1 cellular context compared by ENCODE assay signal in genomic region chr1:226308166-226308722, GRCh38.
TF ChIP-seq lines count a peak whose summit lies in the region.

No MANE protein-coding gene starts in this region.

TF ChIP-seq in HEK293, 187 proteins besides CTCF, POLR2A, EP300 and RAD21 (continued from another document):
- peak; percentile 35; the same call in 1 of the 2 replicates for TF ChIP-seq PRDM1 (tag by site-specific recombination; IDR thresholded peaks at IDR 0.05)
- TF ChIP-seq ZNF391 (tag by site-specific recombination; IDR thresholded peaks at IDR 0.05; ENCODE audit: borderline replicate concordance, low read depth): no peak
- no peak for TF ChIP-seq SALL2 (tag by site-specific recombination; IDR thresholded peaks at IDR 0.05; ENCODE audit: borderline replicate concordance)
- TF ChIP-seq PRDM10 (tag by site-specific recombination; IDR thresholded peaks at IDR 0.05): peak; percentile 97
- TF ChIP-seq, protein P1, sequence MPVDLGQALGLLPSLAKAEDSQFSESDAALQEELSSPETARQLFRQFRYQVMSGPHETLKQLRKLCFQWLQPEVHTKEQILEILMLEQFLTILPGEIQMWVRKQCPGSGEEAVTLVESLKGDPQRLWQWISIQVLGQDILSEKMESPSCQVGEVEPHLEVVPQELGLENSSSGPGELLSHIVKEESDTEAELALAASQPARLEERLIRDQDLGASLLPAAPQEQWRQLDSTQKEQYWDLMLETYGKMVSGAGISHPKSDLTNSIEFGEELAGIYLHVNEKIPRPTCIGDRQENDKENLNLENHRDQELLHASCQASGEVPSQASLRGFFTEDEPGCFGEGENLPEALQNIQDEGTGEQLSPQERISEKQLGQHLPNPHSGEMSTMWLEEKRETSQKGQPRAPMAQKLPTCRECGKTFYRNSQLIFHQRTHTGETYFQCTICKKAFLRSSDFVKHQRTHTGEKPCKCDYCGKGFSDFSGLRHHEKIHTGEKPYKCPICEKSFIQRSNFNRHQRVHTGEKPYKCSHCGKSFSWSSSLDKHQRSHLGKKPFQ (tag by site-specific recombination; IDR thresholded peaks at IDR 0.05): no peak
- no peak for TF ChIP-seq OVOL3 (tag by site-specific recombination; IDR thresholded peaks at IDR 0.05)
- TF ChIP-seq ZNF335 (tag by site-specific recombination; conservative IDR thresholded peaks at IDR 0.05): peak; percentile 100
- TF ChIP-seq ZNF843 (tag by site-specific recombination; IDR thresholded peaks at IDR 0.05): no peak
- no peak for TF ChIP-seq ZNF510 (tag by site-specific recombination; IDR thresholded peaks at IDR 0.05; ENCODE audit: insufficient replicate concordance)
- no peak for TF ChIP-seq ZNF660 (tag by site-specific recombination; IDR thresholded peaks at IDR 0.05)
TF ChIP-seq in HEK293: peak in this region for 12.
